ENCODE assay signal across 10 cellular contexts in the genomic region with DNA sequence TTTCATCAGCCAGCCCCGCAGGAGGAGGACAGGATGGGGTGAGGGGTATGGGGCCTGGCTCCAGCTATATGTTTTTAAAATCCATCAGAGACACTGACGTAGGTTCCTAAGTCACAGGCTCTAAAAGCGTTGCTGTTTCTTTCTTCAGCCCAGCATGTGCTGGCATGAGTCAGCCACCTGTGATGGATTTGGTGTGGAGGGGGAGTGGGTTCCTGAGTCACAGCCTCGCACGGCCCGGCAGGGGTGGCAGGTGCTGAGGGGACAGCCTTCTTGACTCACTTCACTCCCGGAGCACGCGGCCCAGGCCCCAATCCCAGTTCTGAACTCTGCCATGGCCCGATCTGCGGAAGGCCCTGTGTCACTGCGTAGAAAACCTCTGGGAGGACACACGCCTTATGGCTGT. TPM values are rescaled to one million over a fixed set of nuclear protein-coding genes. Genes with fewer than 3 reads are reported as not detected.
DNase-seq lines count a peak whose midpoint lies in the region; TF ChIP-seq lines count a peak whose summit lies in the region.
"Had no signal": no experiment of that assay in that cellular context is flagged by ENCODE, and none has a peak within 500 bp of the region (broad histone marks: within the 10 kb centered on the region; RNA-seq: fewer than 3 reads in every experiment).

No MANE protein-coding gene starts in this region.

- no peaks in the 10 kb centered on the region for H3K27me3 ChIP-seq in stomach

- TF ChIP-seq POLR2A in stomach (IDR thresholded peaks at IDR 0.05), result no peak

- DNase-seq in hepatic stellate cell (ENCODE audit: low spot score), result peak; percentile 89
- DNase-seq in stomach, result no peak
- DNase-seq in NCI-H1048 (lab: John Stamatoyannopoulos, UW), result no peak
- DNase-seq in GM19240 (ENCODE audit: insufficient read length, low spot score), result no peak
- DNase-seq in cerebellar cortex (ENCODE audit: low spot score), result no peak
- DNase-seq in LoVo (ENCODE audit: low spot score), result no peak
- DNase-seq: NCI-H187 treated with DMSO at 0.1 percent for 48 hours had no signal

- H3K9me3 ChIP-seq in HEK293 (ENCODE audit: control insufficient read depth, insufficient read depth, low read depth, low read length) (no peaks in the 10 kb centered on the region), stomach (no peaks in the 10 kb centered on the region)
- H3K9me3 ChIP-seq: lower lobe of right lung had no signal

- CTCF ChIA-PET in HEK293 (lab: Yijun Ruan, JAX), result interaction anchor here (1.0 to 1.4 kb wide), 2 partner anchors 9 to 13 kb away, joined by 5 read pairs; no protein-coding TSS in a partner anchor

- POLR2A ChIA-PET in HEK293 (lab: Yijun Ruan, JAX), result no interaction called here

- no peak overlapping the region for H3K27ac ChIP-seq in HEK293 (ENCODE audit: extremely low read depth, low read depth, low read length)
- H3K27ac ChIP-seq in angular gyrus (ENCODE audit: low read depth, low read length), result peak overlapping the region; percentile 67
- peak overlapping the region in 4 of 5 donors; percentile 30 to 95 (median 76) for H3K27ac ChIP-seq in stomach
- H3K27ac ChIP-seq: lower lobe of right lung had no signal

- peak; percentile 99 for TF ChIP-seq EP300 in stomach (IDR thresholded peaks at IDR 0.05)

- peaks cover 0 to 27% of the 10 kb centered on the region in 2 experiments; a peak in 2 of 3 replicates for H3K36me3 ChIP-seq in HEK293 (ENCODE audit: control insufficient read depth in 2 of 2, insufficient read depth in 1 of 2, low read length in 2 of 2)
- peaks cover 25 to 94% (median 88%) of the 10 kb centered on the region in 4 donors for H3K36me3 ChIP-seq in stomach

- TF ChIP-seq CTCF in HEK293 (tag by site-specific recombination; IDR thresholded peaks at IDR 0.05) (no peak), stomach (IDR thresholded peaks at IDR 0.05) (no peak)

- 76 to 89% (median 85%) methylated on average over 13 of the region's 13 CpGs for WGBS in stomach, 5 donors

- H3K4me1 ChIP-seq in HEK293 (ENCODE audit: control insufficient read depth, insufficient read depth, low read length) (no peaks in the 10 kb centered on the region), stomach (peaks cover 8 to 37% (median 27%) of the 10 kb centered on the region in 4 donors)

- intact Hi-C loops in stomach (cut with DNase I; ENCODE audit: low total_unique reads), result no loop called here

- H3K4me3 ChIP-seq in HEK293 (ENCODE audit: low read depth, low read length), result no peak overlapping the region
- H3K4me3 ChIP-seq in stomach, result no peak overlapping the region
- H3K4me3 ChIP-seq: lower lobe of right lung had no signal

TF ChIP-seq in HEK293, 187 proteins besides CTCF, POLR2A, EP300 and RAD21:
- TF ChIP-seq ZIC2 (tag by site-specific recombination; IDR thresholded peaks at IDR 0.05), result peak; percentile 82
- TF ChIP-seq ZNF600 (tag by site-specific recombination; IDR thresholded peaks at IDR 0.05), result peak; percentile 74
- TF ChIP-seq ZNF341 (tag by site-specific recombination; IDR thresholded peaks at IDR 0.05; ENCODE audit: low read depth), result peak; percentile 60
- TF ChIP-seq, protein P1, sequence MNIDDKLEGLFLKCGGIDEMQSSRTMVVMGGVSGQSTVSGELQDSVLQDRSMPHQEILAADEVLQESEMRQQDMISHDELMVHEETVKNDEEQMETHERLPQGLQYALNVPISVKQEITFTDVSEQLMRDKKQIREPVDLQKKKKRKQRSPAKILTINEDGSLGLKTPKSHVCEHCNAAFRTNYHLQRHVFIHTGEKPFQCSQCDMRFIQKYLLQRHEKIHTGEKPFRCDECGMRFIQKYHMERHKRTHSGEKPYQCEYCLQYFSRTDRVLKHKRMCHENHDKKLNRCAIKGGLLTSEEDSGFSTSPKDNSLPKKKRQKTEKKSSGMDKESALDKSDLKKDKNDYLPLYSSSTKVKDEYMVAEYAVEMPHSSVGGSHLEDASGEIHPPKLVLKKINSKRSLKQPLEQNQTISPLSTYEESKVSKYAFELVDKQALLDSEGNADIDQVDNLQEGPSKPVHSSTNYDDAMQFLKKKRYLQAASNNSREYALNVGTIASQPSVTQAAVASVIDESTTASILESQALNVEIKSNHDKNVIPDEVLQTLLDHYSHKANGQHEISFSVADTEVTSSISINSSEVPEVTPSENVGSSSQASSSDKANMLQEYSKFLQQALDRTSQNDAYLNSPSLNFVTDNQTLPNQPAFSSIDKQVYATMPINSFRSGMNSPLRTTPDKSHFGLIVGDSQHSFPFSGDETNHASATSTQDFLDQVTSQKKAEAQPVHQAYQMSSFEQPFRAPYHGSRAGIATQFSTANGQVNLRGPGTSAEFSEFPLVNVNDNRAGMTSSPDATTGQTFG (tag by site-specific recombination; IDR thresholded peaks at IDR 0.05; ENCODE audit: borderline replicate concordance), result no peak
TF ChIP-seq in HEK293: peak in this region for 3.

RNA-seq across cellular contexts. Expression of gene RPL26L1, which starts 38.8 kb away (rescaled TPM):
- 10 to 100 TPM in 4 of 5 donors, 1 to 10 TPM in 1; 7.0 to 51.6 (median 21.9) TPM for total RNA-seq in stomach
- polyA plus RNA-seq in stomach, result 10 to 100 TPM; 39.9 to 62.1 (median 60.8) TPM
